ENCODE assay signal across 1 cellular context in genomic region chr1:5737081-5737480, GRCh38.
TF ChIP-seq lines count a peak whose summit lies in the region.

No MANE protein-coding gene starts in this region.

TF ChIP-seq in HEK293, 187 proteins besides CTCF, POLR2A, EP300 and RAD21 (continued from another document):
- TF ChIP-seq, protein P1, sequence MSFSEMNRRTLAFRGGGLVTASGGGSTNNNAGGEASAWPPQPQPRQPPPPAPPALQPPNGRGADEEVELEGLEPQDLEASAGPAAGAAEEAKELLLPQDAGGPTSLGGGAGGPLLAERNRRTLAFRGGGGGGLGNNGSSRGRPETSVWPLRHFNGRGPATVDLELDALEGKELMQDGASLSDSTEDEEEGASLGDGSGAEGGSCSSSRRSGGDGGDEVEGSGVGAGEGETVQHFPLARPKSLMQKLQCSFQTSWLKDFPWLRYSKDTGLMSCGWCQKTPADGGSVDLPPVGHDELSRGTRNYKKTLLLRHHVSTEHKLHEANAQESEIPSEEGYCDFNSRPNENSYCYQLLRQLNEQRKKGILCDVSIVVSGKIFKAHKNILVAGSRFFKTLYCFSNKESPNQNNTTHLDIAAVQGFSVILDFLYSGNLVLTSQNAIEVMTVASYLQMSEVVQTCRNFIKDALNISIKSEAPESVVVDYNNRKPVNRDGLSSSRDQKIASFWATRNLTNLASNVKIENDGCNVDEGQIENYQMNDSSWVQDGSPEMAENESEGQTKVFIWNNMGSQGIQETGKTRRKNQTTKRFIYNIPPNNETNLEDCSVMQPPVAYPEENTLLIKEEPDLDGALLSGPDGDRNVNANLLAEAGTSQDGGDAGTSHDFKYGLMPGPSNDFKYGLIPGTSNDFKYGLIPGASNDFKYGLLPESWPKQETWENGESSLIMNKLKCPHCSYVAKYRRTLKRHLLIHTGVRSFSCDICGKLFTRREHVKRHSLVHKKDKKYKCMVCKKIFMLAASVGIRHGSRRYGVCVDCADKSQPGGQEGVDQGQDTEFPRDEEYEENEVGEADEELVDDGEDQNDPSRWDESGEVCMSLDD (tag by site-specific recombination; IDR thresholded peaks at IDR 0.05): no peak
- TF ChIP-seq ZNF121 (tag by site-specific recombination; IDR thresholded peaks at IDR 0.05) (no peak), ZFP69B (tag by site-specific recombination; IDR thresholded peaks at IDR 0.05) (no peak), ZNF350 (tag by site-specific recombination; IDR thresholded peaks at IDR 0.05) (no peak), ZNF341 (tag by site-specific recombination; IDR thresholded peaks at IDR 0.05; ENCODE audit: low read depth) (no peak), ZNF654 (tag by site-specific recombination; IDR thresholded peaks at IDR 0.05; ENCODE audit: low read depth) (no peak), ZNF155 (tag by site-specific recombination; IDR thresholded peaks at IDR 0.05) (no peak), ZNF645 (tag by site-specific recombination; IDR thresholded peaks at IDR 0.05) (no peak), ZNF280D (tag by site-specific recombination; IDR thresholded peaks at IDR 0.05) (no peak)
TF ChIP-seq in HEK293: peak in this region for 5.
